33 cellular contexts compared by ENCODE assay signal in genomic region chr13:30448441-30448840, GRCh38. TPM values are rescaled to one million over a fixed set of nuclear protein-coding genes. Genes with fewer than 3 reads are reported as not detected.
"Had no signal": no experiment of that assay in that cellular context is flagged by ENCODE, and none has a peak within 500 bp of the region (broad histone marks: within the 10 kb centered on the region; RNA-seq: fewer than 3 reads in every experiment).

No MANE protein-coding gene starts in this region.

- H3K4me3 ChIP-seq: dorsolateral prefrontal cortex, gastroesophageal sphincter, heart left ventricle, hepatocyte, lung, neural progenitor cell, psoas muscle, sigmoid colon, thoracic aorta, tibial nerve, upper lobe of right lung, uterus had no signal

- H3K4me3 Mint-ChIP-seq: naive thymus-derived CD4-positive, alpha-beta T cell; nephron; neural progenitor cell; stimulated activated effector memory CD8-positive, alpha-beta T cell treated with anti-CD3 and anti-CD28 coated beads, Interleukin-12 subunit alpha, Interleukin-12 subunit beta, amount 100 ng/mL, for 72 hours had no signal

- H3K36me3 ChIP-seq: gastroesophageal sphincter, heart left ventricle, neural progenitor cell, sigmoid colon, thoracic aorta, tibial nerve, upper lobe of right lung, uterus had no signal

- H3K36me3 Mint-ChIP-seq: naive thymus-derived CD4-positive, alpha-beta T cell; neural progenitor cell; stimulated activated effector memory CD8-positive, alpha-beta T cell treated with anti-CD3 and anti-CD28 coated beads, Interleukin-12 subunit alpha, Interleukin-12 subunit beta, amount 100 ng/mL, for 72 hours had no signal

- H3K9me3 Mint-ChIP-seq: naive thymus-derived CD4-positive, alpha-beta T cell; nephron; neural progenitor cell; stimulated activated effector memory CD8-positive, alpha-beta T cell treated with anti-CD3 and anti-CD28 coated beads, Interleukin-12 subunit alpha, Interleukin-12 subunit beta, amount 100 ng/mL, for 72 hours had no signal

- DNase-seq: dorsolateral prefrontal cortex; effector CD4-positive, alpha-beta T cell; foreskin fibroblast; heart left ventricle; kidney; mesendoderm; midbrain; naive thymus-derived CD4-positive, alpha-beta T cell; nucleus accumbens; posterior cingulate gyrus; psoas muscle; right cardiac atrium; sigmoid colon; stimulated activated CD4-positive, alpha-beta T cell treated with anti-CD3 and anti-CD28 coated beads, Interleukin-2, amount 100 ng/mL, for 24 hours; stimulated activated CD4-positive, alpha-beta T cell treated with anti-CD3 and anti-CD28 coated beads, Interleukin-4, amount 100 ng/mL, for 24 hours; stimulated activated naive CD8-positive, alpha-beta T cell treated with anti-CD3 and anti-CD28 coated beads, Interleukin-15, Interleukin-2, amounts not matched to agents 100 U/mL and 50 U/mL, for 24 hours; substantia nigra; upper lobe of right lung; uterus had no signal

- ATAC-seq: gastroesophageal sphincter; heart left ventricle; left lobe of liver; naive thymus-derived CD4-positive, alpha-beta T cell; psoas muscle; right cardiac atrium; stimulated activated effector memory CD8-positive, alpha-beta T cell treated with anti-CD3 and anti-CD28 coated beads, Interleukin-12 subunit alpha, Interleukin-12 subunit beta, amount 100 ng/mL, for 72 hours; stimulated activated naive CD8-positive, alpha-beta T cell treated with anti-CD3 and anti-CD28 coated beads, Interleukin-15, Interleukin-2, amounts not matched to agents 100 U/mL and 50 U/mL, for 24 hours; upper lobe of right lung had no signal

- H3K9me3 ChIP-seq: gastroesophageal sphincter, heart left ventricle, psoas muscle, sigmoid colon, thoracic aorta, tibial nerve, upper lobe of right lung, uterus had no signal

- H3K27ac Mint-ChIP-seq: nephron; neural progenitor cell; stimulated activated effector memory CD8-positive, alpha-beta T cell treated with anti-CD3 and anti-CD28 coated beads, Interleukin-12 subunit alpha, Interleukin-12 subunit beta, amount 100 ng/mL, for 72 hours had no signal

- H3K4me1 ChIP-seq: uterus had no signal

- H2AFZ ChIP-seq: hepatocyte, neural progenitor cell had no signal

- H3K9ac ChIP-seq: neural progenitor cell had no signal

- H3K27me3 ChIP-seq: dorsolateral prefrontal cortex, gastroesophageal sphincter, heart left ventricle, hepatocyte, neural progenitor cell, sigmoid colon, tibial nerve, upper lobe of right lung, uterus had no signal

- H3K79me2 ChIP-seq: hepatocyte had no signal

- H3K4me2 ChIP-seq: hepatocyte, neural progenitor cell had no signal

- H3K4me1 Mint-ChIP-seq: stimulated activated effector memory CD8-positive, alpha-beta T cell treated with anti-CD3 and anti-CD28 coated beads, Interleukin-12 subunit alpha, Interleukin-12 subunit beta, amount 100 ng/mL, for 72 hours had no signal

- H3K27ac ChIP-seq: dorsolateral prefrontal cortex, gastroesophageal sphincter, heart left ventricle, hepatocyte, neural progenitor cell, psoas muscle, sigmoid colon, thoracic aorta, tibial nerve, upper lobe of right lung, uterus had no signal

RNA-seq across cellular contexts. Expression of gene UBE2L5, which starts 26.1 kb away (rescaled TPM):
- total RNA-seq: hepatocyte; kidney; left lobe of liver; liver; lung; mucosa of gallbladder; naive thymus-derived CD4-positive, alpha-beta T cell; osteocyte; psoas muscle; renal cortical epithelial cell; right cardiac atrium; skeletal muscle tissue; tibial nerve; upper lobe of right lung had no signal
- polyA plus RNA-seq: heart left ventricle, hepatocyte, psoas muscle, right cardiac atrium had no signal
